8 cellular contexts compared by ENCODE assay signal in genomic region chr10:80540644-80541143, GRCh38. TPM values are rescaled to one million over a fixed set of nuclear protein-coding genes. Genes with fewer than 3 reads are reported as not detected.
DNase-seq lines count a peak whose midpoint lies in the region; ATAC-seq and TF ChIP-seq lines count a peak whose summit lies in the region.

No MANE protein-coding gene starts in this region.

- peak overlapping the region in 4 of 7 donors; percentile 32 to 68 (median 45) for H3K27ac Mint-ChIP-seq in CD4-positive, alpha-beta memory T cell
- peak overlapping the region; percentile 39 for H3K27ac Mint-ChIP-seq in endothelial cell (ENCODE audit: unreplicated experiment)
- no peak overlapping the region for H3K27ac Mint-ChIP-seq in activated CD4-positive, alpha-beta memory T cell treated with anti-CD3 and anti-CD28 coated beads for 36 hours
- peak overlapping the region in 3 of 10 donors; percentile 21 to 78 (median 74) for H3K27ac Mint-ChIP-seq in naive thymus-derived CD8-positive, alpha-beta T cell

- H3K9me3 Mint-ChIP-seq in CD4-positive, alpha-beta memory T cell, result no peaks in the 10 kb centered on the region
- no peaks in the 10 kb centered on the region for H3K9me3 Mint-ChIP-seq in endothelial cell (ENCODE audit: unreplicated experiment)
- no peaks in the 10 kb centered on the region for H3K9me3 Mint-ChIP-seq in activated CD4-positive, alpha-beta memory T cell treated with anti-CD3 and anti-CD28 coated beads for 36 hours
- no peaks in the 10 kb centered on the region for H3K9me3 Mint-ChIP-seq in naive thymus-derived CD8-positive, alpha-beta T cell

- H3K9me3 ChIP-seq in CD4-positive, alpha-beta memory T cell (ENCODE audit: control insufficient read depth in 1 of 2, low read length in 2 of 2), result no peaks in the 10 kb centered on the region
- no peaks in the 10 kb centered on the region for H3K9me3 ChIP-seq in MG63

- no peak overlapping the region for H3K27ac ChIP-seq in CD4-positive, alpha-beta memory T cell (ENCODE audit: low read depth, low read length)

- ATAC-seq in GM19397 (IDR thresholded peaks at IDR 0.05; ENCODE audit: unreplicated experiment) (peak; percentile 41), HG03097 (IDR thresholded peaks at IDR 0.05; ENCODE audit: low FRiP score, unreplicated experiment) (peak; percentile 55)
- no peak for ATAC-seq in naive thymus-derived CD8-positive, alpha-beta T cell

- intact Hi-C loops in CD4-positive, alpha-beta memory T cell (cut with micrococcal nuclease), result no loop called here
- intact Hi-C loops in activated CD4-positive, alpha-beta memory T cell treated with anti-CD3 and anti-CD28 coated beads for 36 hours (cut with micrococcal nuclease), result no loop called here

- peaks cover 7% of the 10 kb centered on the region for H3K4me1 ChIP-seq in CD4-positive, alpha-beta memory T cell (ENCODE audit: insufficient read depth, low read length)

- H3K4me3 Mint-ChIP-seq in CD4-positive, alpha-beta memory T cell, result peak overlapping the region in 1 of 8 donors; percentile 20
- H3K4me3 Mint-ChIP-seq in endothelial cell (ENCODE audit: unreplicated experiment), result peak overlapping the region; percentile 4
- no peak overlapping the region for H3K4me3 Mint-ChIP-seq in activated CD4-positive, alpha-beta memory T cell treated with anti-CD3 and anti-CD28 coated beads for 36 hours
- peak overlapping the region in 1 of 10 donors; percentile 63 for H3K4me3 Mint-ChIP-seq in naive thymus-derived CD8-positive, alpha-beta T cell

- DNase-seq in CD4-positive, alpha-beta memory T cell, result no peak
- DNase-seq in endothelial cell (ENCODE audit: low spot score) (no peak), MG63 (no peak), NCI-H2171 treated with DMSO at 0.1 percent for 48 hours (lab: John Stamatoyannopoulos, UW) (no peak)
- no peak for DNase-seq in activated CD4-positive, alpha-beta memory T cell treated with anti-CD3 and anti-CD28 coated beads for 36 hours
- no peak for DNase-seq in naive thymus-derived CD8-positive, alpha-beta T cell

- H3K36me3 Mint-ChIP-seq in CD4-positive, alpha-beta memory T cell, result no peaks in the 10 kb centered on the region
- peaks cover 14% of the 10 kb centered on the region for H3K36me3 Mint-ChIP-seq in endothelial cell (ENCODE audit: low read depth, unreplicated experiment)
- no peaks in the 10 kb centered on the region for H3K36me3 Mint-ChIP-seq in activated CD4-positive, alpha-beta memory T cell treated with anti-CD3 and anti-CD28 coated beads for 36 hours
- no peaks in the 10 kb centered on the region for H3K36me3 Mint-ChIP-seq in naive thymus-derived CD8-positive, alpha-beta T cell

- TF ChIP-seq CTCF in endothelial cell (IDR thresholded peaks at IDR 0.05; ENCODE audit: unreplicated experiment), result no peak

- H3K4me3 ChIP-seq in CD4-positive, alpha-beta memory T cell (ENCODE audit: low read length in 2 of 2), result no peak overlapping the region
- no peak overlapping the region for H3K4me3 ChIP-seq in MG63

- peaks cover 8 to 18% (median 13%) of the 10 kb centered on the region in 4 donors for H3K4me1 Mint-ChIP-seq in CD4-positive, alpha-beta memory T cell
- peaks cover 51% of the 10 kb centered on the region for H3K4me1 Mint-ChIP-seq in endothelial cell (ENCODE audit: unreplicated experiment)
- H3K4me1 Mint-ChIP-seq in activated CD4-positive, alpha-beta memory T cell treated with anti-CD3 and anti-CD28 coated beads for 36 hours (ENCODE audit: low read depth), result peaks cover 15% of the 10 kb centered on the region
- H3K4me1 Mint-ChIP-seq in naive thymus-derived CD8-positive, alpha-beta T cell, result peaks cover 9 to 34% (median 17%) of the 10 kb centered on the region in 4 donors

- POLR2A ChIA-PET in CD4-positive, alpha-beta memory T cell (lab: Charles Lee; ENCODE audit: partially characterized antibody), result no interaction called here
- POLR2A ChIA-PET in activated CD4-positive, alpha-beta memory T cell treated with anti-CD3 and anti-CD28 coated beads for 36 hours (lab: Charles Lee), result no interaction called here
- POLR2A ChIA-PET in naive thymus-derived CD8-positive, alpha-beta T cell (lab: Charles Lee), result no interaction called here

- CTCF ChIA-PET in CD4-positive, alpha-beta memory T cell (lab: Charles Lee; ENCODE audit: partially characterized antibody), result interaction anchor here (0.8 to 1.0 kb wide), 2 partner anchors 35 to 162 kb away, joined by 3 to 4 read pairs; no protein-coding TSS in a partner anchor
- CTCF ChIA-PET in activated CD4-positive, alpha-beta memory T cell treated with anti-CD3 and anti-CD28 coated beads for 36 hours (lab: Charles Lee), result interaction anchor here (1.2 kb wide), 1 partner anchor 56 kb away, joined by 3 read pairs; no protein-coding TSS in a partner anchor

- H3K27me3 ChIP-seq in CD4-positive, alpha-beta memory T cell (ENCODE audit: insufficient read depth, low read length), result no peaks in the 10 kb centered on the region
- no peaks in the 10 kb centered on the region for H3K27me3 ChIP-seq in MG63

- H3K27me3 Mint-ChIP-seq in CD4-positive, alpha-beta memory T cell, result peaks cover 0 to 1% of the 10 kb centered on the region in 2 donors
- H3K27me3 Mint-ChIP-seq in endothelial cell (ENCODE audit: unreplicated experiment), result peaks cover 29% of the 10 kb centered on the region
- no peaks in the 10 kb centered on the region for H3K27me3 Mint-ChIP-seq in activated CD4-positive, alpha-beta memory T cell treated with anti-CD3 and anti-CD28 coated beads for 36 hours
- no peaks in the 10 kb centered on the region for H3K27me3 Mint-ChIP-seq in naive thymus-derived CD8-positive, alpha-beta T cell

- H3K36me3 ChIP-seq in CD4-positive, alpha-beta memory T cell (ENCODE audit: insufficient read depth, low read length), result no peaks in the 10 kb centered on the region
- H3K36me3 ChIP-seq in MG63, result no peaks in the 10 kb centered on the region

RNA-seq across cellular contexts. Expression of gene SH2D4B, which starts 3.0 kb away (rescaled TPM):
- total RNA-seq in CD4-positive, alpha-beta memory T cell, result under 1 TPM; 0.17 TPM
- not detected for polyA plus RNA-seq in CD4-positive, alpha-beta memory T cell
- 0.23 TPM for total RNA-seq in endothelial cell (ENCODE audit: unreplicated experiment)
- total RNA-seq in MG63 (2014; rRNA removed; shearing (Covaris generic); ENCODE audit: low replicate concordance), result not detected in 2 replicates
- under 1 TPM in 1 of 2 experiments, not detected in 1; 0.12 TPM for total RNA-seq in activated CD4-positive, alpha-beta memory T cell treated with anti-CD3 and anti-CD28 coated beads for 36 hours
- total RNA-seq in naive thymus-derived CD8-positive, alpha-beta T cell, result under 1 TPM; 0.11 to 0.36 TPM
- polyA plus RNA-seq in naive thymus-derived CD8-positive, alpha-beta T cell, result not detected

Comparison
In these comparisons a context has a peak if more than half of its experiments do, and no peak if none do; other contexts are left out.
1. ATAC-seq: peak in GM19397 (single experiment) and HG03097 (single experiment); none in naive thymus-derived CD8-positive, alpha-beta T cell (0 of 2).